In the genomic region with DNA sequence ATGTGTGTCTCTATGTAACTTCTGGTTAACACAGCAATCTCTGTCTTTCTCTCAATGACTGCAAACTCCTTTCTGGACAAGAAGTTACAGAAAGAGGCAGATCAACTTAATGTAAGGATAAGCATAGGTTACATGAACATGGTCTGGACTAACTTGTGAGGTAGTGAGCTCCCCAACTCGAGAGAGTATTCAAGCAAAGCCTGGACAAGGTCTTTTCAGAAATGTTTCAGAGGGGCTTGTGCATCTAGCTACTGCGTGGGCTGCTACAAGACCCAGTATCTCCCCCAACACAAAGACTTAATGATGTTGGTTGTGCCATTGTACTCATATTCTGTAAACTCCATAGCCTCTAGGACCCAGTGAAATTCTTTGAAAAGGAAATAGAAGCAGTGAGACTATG, we compare ENCODE assay signal across 18 cellular contexts. TPM values are rescaled to one million over a fixed set of nuclear protein-coding genes. Genes with fewer than 3 reads are reported as not detected.
DNase-seq lines count a peak whose midpoint lies in the region; ATAC-seq, FAIRE-seq and TF ChIP-seq lines count a peak whose summit lies in the region.
"Had no signal": no experiment of that assay in that cellular context is flagged by ENCODE, and none has a peak within 500 bp of the region (broad histone marks: within the 10 kb centered on the region; RNA-seq: fewer than 3 reads in every experiment).

No MANE protein-coding gene starts in this region.

- H3K9me3 ChIP-seq in OCI-LY1 (ENCODE audit: low read length) (no peaks in the 10 kb centered on the region), K562 (replicated peaks; ENCODE audit: control insufficient read depth, insufficient read depth, low read depth, low read length) (no peaks in the 10 kb centered on the region)

- no peak for TF ChIP-seq RAD21 in K562 (CRISPR knock-in tag; conservative IDR thresholded peaks at IDR 0.05 in 1 of 2, IDR thresholded peaks at IDR 0.05 in 1 of 2)

- H3K79me2 ChIP-seq in GM23338 (replicated peaks; ENCODE audit: insufficient read depth) (no peaks in the 10 kb centered on the region), OCI-LY1 (ENCODE audit: insufficient read depth, low read length) (peaks cover 14% of the 10 kb centered on the region), K562 (ENCODE audit: control insufficient read depth, insufficient read depth, low read length) (no peaks in the 10 kb centered on the region)

- H3K27me3 ChIP-seq in GM23338 (ENCODE audit: insufficient read depth) (no peaks in the 10 kb centered on the region), OCI-LY1 (ENCODE audit: insufficient read depth, low read length) (no peaks in the 10 kb centered on the region), K562 (ENCODE audit: control insufficient read depth in 2 of 2, insufficient read depth in 2 of 2, low read length in 2 of 2) (peaks cover under 1 to 6% of the 10 kb centered on the region in 2 experiments; a peak in 3 of 5 replicates)

- TF ChIP-seq CTCF in GM23338 (conservative IDR thresholded peaks at IDR 0.05; ENCODE audit: low read depth in 2 of 2) (no peak), OCI-LY1 (IDR thresholded peaks at IDR 0.05; ENCODE audit: low read length) (no peak), K562 (IDR thresholded peaks at IDR 0.05 in 2 of 3, conservative IDR thresholded peaks at IDR 0.05 in 1 of 3; ENCODE audit: insufficient read depth in 2 of 3, low read depth in 1 of 3, low read length in 3 of 3) (no peak)

- H2AFZ ChIP-seq in GM23338 (no peak overlapping the region), OCI-LY1 (ENCODE audit: low read length) (no peak overlapping the region), K562 (ENCODE audit: low read depth, low read length) (no peak overlapping the region)

- CTCF ChIA-PET in K562 (lab: Yijun Ruan, JAX; ENCODE audit: low intra/inter-chr PET ratio) = interaction anchor here (0.7 kb wide), 1 partner anchor 63 kb away, joined by 3 read pairs; no protein-coding TSS in a partner anchor

- H3K36me3 ChIP-seq in GM23338 (ENCODE audit: insufficient read depth) (no peaks in the 10 kb centered on the region), OCI-LY1 (ENCODE audit: insufficient read depth, low read length) (peaks cover 8% of the 10 kb centered on the region), K562 (ENCODE audit: control insufficient read depth, insufficient read depth, low read length) (no peaks in the 10 kb centered on the region)

- peaks cover 4% of the 10 kb centered on the region for H3K27me3 Mint-ChIP-seq in GM23338 (ENCODE audit: insufficient read depth, low read depth, poor library complexity)
- H3K27me3 Mint-ChIP-seq: CD4-positive, alpha-beta T cell had no signal

- TF ChIP-seq EP300 in K562 (IDR thresholded peaks at IDR 0.05; ENCODE audit: low read length) = no peak

- no peak for ATAC-seq in GM23338
- ATAC-seq in K562 = no peak
- no peak for ATAC-seq in GM18861 (IDR thresholded peaks at IDR 0.05; ENCODE audit: unreplicated experiment)

- POLR2A ChIA-PET in K562 (lab: Yijun Ruan, JAX) = interaction anchor here (0.6 to 1.9 kb wide), 9 partner anchors 9 to 278 kb away, joined by 3 to 6 read pairs (median 3); no protein-coding TSS in a partner anchor

- intact Hi-C loops in K562 (cut with micrococcal nuclease) = no loop called here

- WGBS in K562 (ENCODE audit: insufficient coverage, low coverage, missing lambda C conversion rate) = 22% methylated on average over 2 of the region's 2 CpGs

- DNase-seq in GM23338 (ENCODE audit: low spot score) (no peak), K562 (ENCODE audit: extremely low read depth in 1 of 4, low spot score in 3 of 4) (no peak), NCI-H2029 (lab: John Stamatoyannopoulos, UW) (no peak), COLO829 (ENCODE audit: low spot score) (no peak), NCI-H1417 (lab: John Stamatoyannopoulos, UW) (no peak)
- DNase-seq: ACHN; C1 segment of cervical spinal cord; CD4-positive, alpha-beta T cell; DMS79; EL; IMR-90 had no signal

- H3K4me1 ChIP-seq in GM23338 (ENCODE audit: insufficient read depth) (peaks cover 14% of the 10 kb centered on the region), OCI-LY1 (ENCODE audit: insufficient read depth, low read length, severe bottlenecking) (peaks cover 84% of the 10 kb centered on the region), K562 (replicated peaks in 1 of 2; ENCODE audit: control insufficient read depth in 2 of 2, insufficient read depth in 2 of 2, low read length in 2 of 2) (peaks cover 10 to 61% of the 10 kb centered on the region in 2 experiments; a peak in 4 of 5 replicates)

- peak; percentile 15 for FAIRE-seq in K562 (lab: Jason Lieb, UNC)
- FAIRE-seq: GM12891, GM19239, H54 had no signal

- H3K9ac ChIP-seq in OCI-LY1 (ENCODE audit: low read length) = peak overlapping the region; percentile 94; the same call in 1 of the 2 replicates
- no peak overlapping the region; a peak in 1 of 4 replicates for H3K9ac ChIP-seq in K562 (ENCODE audit: insufficient read depth in 1 of 2, low read depth in 2 of 2, low read length in 2 of 2)
- H3K9ac ChIP-seq: KMS-11 had no signal

- H3K9me1 ChIP-seq in K562 (ENCODE audit: control insufficient read depth, insufficient read depth, low read length) = no peaks in the 10 kb centered on the region

- H3F3A ChIP-seq in GM23338 (replicated peaks; ENCODE audit: low read depth) (peaks cover 6% of the 10 kb centered on the region; the same call in 1 of the 2 replicates), OCI-LY1 (ENCODE audit: insufficient read depth, low read length) (peaks cover 15% of the 10 kb centered on the region)

- H3K4me2 ChIP-seq in GM23338 (peak overlapping the region; percentile 65; the same call in 1 of the 2 replicates), OCI-LY1 (ENCODE audit: low read length) (peak overlapping the region; percentile 81; the same call in 1 of the 2 replicates), K562 (ENCODE audit: insufficient read depth, low read length) (no peak overlapping the region)
- H3K4me2 ChIP-seq: KMS-11 had no signal

- H3K36me3 Mint-ChIP-seq in GM23338 (ENCODE audit: low read depth) = no peaks in the 10 kb centered on the region

- peaks cover 40% of the 10 kb centered on the region for H3K4me1 Mint-ChIP-seq in GM23338

- H3K27ac ChIP-seq in GM23338 (ENCODE audit: low read depth) = no peak overlapping the region
- peak overlapping the region; percentile 100 for H3K27ac ChIP-seq in OCI-LY1 (ENCODE audit: low read depth, low read length, poor library complexity, severe bottlenecking)
- no peak overlapping the region for H3K27ac ChIP-seq in K562 (ENCODE audit: extremely low read depth, low read depth, low read length)
- H3K27ac ChIP-seq in temporal lobe (ENCODE audit: low read depth, low read length) = peak overlapping the region; percentile 57
- H3K27ac ChIP-seq: KMS-11 had no signal

- no peak for TF ChIP-seq POLR2A in K562 (conservative IDR thresholded peaks at IDR 0.05)

- H3K9me2 ChIP-seq in GM23338 (ENCODE audit: insufficient read depth) = no peaks in the 10 kb centered on the region
- no peaks in the 10 kb centered on the region for H3K9me2 ChIP-seq in OCI-LY1 (ENCODE audit: low read depth, low read length)

- no peak overlapping the region for H3K27ac Mint-ChIP-seq in GM23338
- H3K27ac Mint-ChIP-seq: CD4-positive, alpha-beta T cell had no signal

- H4K20me1 ChIP-seq in GM23338 (replicated peaks; ENCODE audit: insufficient read depth) (no peaks in the 10 kb centered on the region), OCI-LY1 (ENCODE audit: insufficient read depth, low read length) (no peaks in the 10 kb centered on the region), K562 (replicated peaks; ENCODE audit: control insufficient read depth, insufficient read depth, low read length) (no peaks in the 10 kb centered on the region)

- H3K9me3 Mint-ChIP-seq in GM23338 = no peaks in the 10 kb centered on the region
- H3K9me3 Mint-ChIP-seq: CD4-positive, alpha-beta T cell had no signal

- BruUV-seq in K562 (replicated peaks; lab: Mats Ljungman, UMichigan) = no TSS peak

- no peak overlapping the region for H3K4me3 ChIP-seq in GM23338
- H3K4me3 ChIP-seq in OCI-LY1 (ENCODE audit: low read depth, low read length, poor library complexity, severe bottlenecking) = no peak overlapping the region
- no peak overlapping the region for H3K4me3 ChIP-seq in K562

- no peak overlapping the region for H3K4me3 Mint-ChIP-seq in GM23338
- H3K4me3 Mint-ChIP-seq: CD4-positive, alpha-beta T cell had no signal

- in situ Hi-C loops in K562 (cut with MboI) = no loop called here

TF ChIP-seq in GM23338, 12 proteins besides CTCF, POLR2A, EP300 and RAD21 (continues in another document):
- TF ChIP-seq JUNB (IDR thresholded peaks at IDR 0.05; ENCODE audit: unreplicated experiment) (no peak), EZH2 (IDR thresholded peaks at IDR 0.05; ENCODE audit: low read depth, unreplicated experiment) (no peak)

TF ChIP-seq in K562, 482 proteins besides CTCF, POLR2A, EP300 and RAD21 (continues in another document):
- TF ChIP-seq ZFP36 (IDR thresholded peaks at IDR 0.05; ENCODE audit: low read depth, low read length, partially characterized antibody) (peak; percentile 30), ZNF785 (CRISPR knock-in tag; IDR thresholded peaks at IDR 0.05) (no peak), POU5F1 (IDR thresholded peaks at IDR 0.05; ENCODE audit: borderline replicate concordance, low read depth, low read length, partially characterized antibody) (no peak), RBM25 (IDR thresholded peaks at IDR 0.05; ENCODE audit: low read depth, low read length, severe bottlenecking) (peak; percentile 87), MXI1 (IDR thresholded peaks at IDR 0.05; ENCODE audit: low read depth, low read length) (no peak), BCOR (IDR thresholded peaks at IDR 0.05) (peak; percentile 88)

RNA-seq across cellular contexts. Expression of gene CLSTN1, which starts 23.5 kb away (rescaled TPM):
- 56.4 and 66.2 TPM in 2 replicates for total RNA-seq in GM23338 (2014; rRNA removed; shearing (Covaris generic))
- polyA plus RNA-seq in GM23338 (2016; fragmentation: Nextera tagmentation; extraction: Ambion mirVana) (38.5 and 41.7 TPM in 2 replicates), K562 (2011; rRNA removed) (3.7 and 6.1 TPM in 2 replicates), K562 (2014; fragmentation: Illumina TruSeq; extraction: Trizol) (23.9 and 26.8 TPM in 2 replicates), K562 (2014; fragmentation: Nextera tagmentation; extraction: Ambion mirVana) (1 to 10 TPM; 1.1 to 1.6 TPM), K562 (2014; rRNA removed) (12.5 and 13.8 TPM in 2 replicates)
- 28.6 and 38.8 TPM in 2 replicates for total RNA-seq in K562 (2011; cell fraction: chromatin; rRNA removed; ENCODE audit: low replicate concordance)
- total RNA-seq in K562 (2011; cell fraction: nucleolus; rRNA removed) = 33.0 and 36.4 TPM in 2 replicates
- 31.8 and 34.3 TPM in 2 replicates for total RNA-seq in K562 (2011; cell fraction: nucleoplasm; rRNA removed)
- total RNA-seq in K562 (2014; rRNA removed) (13.9 and 19.7 TPM in 2 replicates), K562 (2014; rRNA removed; fragmentation: Illumina TruSeq; extraction: Trizol) (8.6 and 10.0 TPM in 2 replicates), K562 (2015; rRNA removed; fragmentation: Illumina TruSeq; extraction: Trizol) (13.3 and 13.5 TPM in 2 replicates), K562 (2021) (32.5 TPM in 2 replicates), temporal lobe (173 TPM)
- polyA plus RNA-seq in K562 (2011; cell fraction: cytosol; rRNA removed) = 4.9 and 6.7 TPM in 2 replicates
- polyA plus RNA-seq in K562 (2011; cell fraction: nucleus; rRNA removed) = 8.9 and 10.5 TPM in 2 replicates
- 28.2 and 42.9 TPM in 2 replicates for polyA plus RNA-seq in K562 (2012)
- polyA minus RNA-seq in K562 (2011; rRNA and poly(A)+ RNA removed) = 5.4 and 5.5 TPM in 2 replicates
- 11.1 and 17.9 TPM in 2 replicates for polyA minus RNA-seq in K562 (2011; cell fraction: cytosol; rRNA and poly(A)+ RNA removed)
- polyA minus RNA-seq in K562 (2011; cell fraction: nucleus; rRNA and poly(A)+ RNA removed) = 2.8 and 4.9 TPM in 2 replicates

Comparison
In these comparisons a context has a peak if more than half of its experiments do, and no peak if none do; other contexts are left out.
1. H3K27ac ChIP-seq: peak in OCI-LY1 (single experiment) and temporal lobe (single experiment); none in GM23338 (single experiment) and K562 (single experiment).